8 cellular contexts compared by ENCODE assay signal in the genomic region with DNA sequence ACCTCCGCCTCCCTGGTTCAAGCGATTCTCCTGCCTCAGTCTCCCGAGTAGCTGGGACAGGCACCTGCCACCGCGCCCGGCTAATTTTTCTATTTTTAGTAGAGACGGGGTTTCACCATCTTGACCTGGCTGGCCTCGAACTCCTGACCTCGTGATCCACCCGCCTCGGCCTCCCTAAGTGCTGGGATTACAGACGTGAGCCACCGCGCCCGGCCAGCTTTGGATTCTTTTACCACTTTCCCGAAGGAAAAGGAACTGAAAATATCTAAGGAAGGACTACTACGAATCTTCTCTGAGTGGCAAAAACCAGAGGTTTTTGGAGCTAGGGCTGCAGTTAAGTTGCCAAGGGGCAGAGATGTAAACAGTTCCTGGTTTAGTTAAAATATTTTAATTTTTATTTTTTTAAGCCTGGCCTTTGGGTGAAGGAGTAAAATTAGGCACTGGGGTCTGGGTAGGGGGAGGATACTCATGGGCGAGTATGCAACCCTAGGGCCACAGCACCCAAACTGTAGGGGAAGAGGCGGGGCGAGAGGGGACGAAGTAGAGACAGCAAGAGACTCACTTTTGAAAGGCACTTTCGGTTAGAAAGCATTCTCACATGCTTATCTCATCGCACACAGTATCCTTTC. TPM values are rescaled to one million over a fixed set of nuclear protein-coding genes. Genes with fewer than 3 reads are reported as not detected.
DNase-seq lines count a peak whose midpoint lies in the region; ATAC-seq and TF ChIP-seq lines count a peak whose summit lies in the region.

No MANE protein-coding gene starts in this region.

- in situ Hi-C loops in gastrocnemius medialis (cut with MboI; ENCODE audit: low sequenced_read_pairs in 4 of 4), result loop anchor here in 1 of 4 donors (25.0 kb wide), 1 partner anchor 106 kb away; the partner anchor contains the start of gene MANBA

- intact Hi-C loops in Right ventricle myocardium superior (cut with DNase I) (loop anchor here (5.0 kb wide), 1 partner anchor 41 kb away; the partner anchor contains the start of gene UBE2D3), gastrocnemius medialis (cut with DNase I; ENCODE audit: low total_unique reads) (loop anchor here (2.0 to 10.0 kb wide), 6 partner anchors 107 to 433 kb away; partner anchors contain the start of genes BDH2, MANBA, NFKB1 and SLC9B1)

- TF ChIP-seq POLR2A in gastrocnemius medialis (IDR thresholded peaks at IDR 0.05), result no peak

- peak; percentile 50 for ATAC-seq in HG02840 (IDR thresholded peaks at IDR 0.05; ENCODE audit: low FRiP score, unreplicated experiment)
- ATAC-seq in Right ventricle myocardium superior (ENCODE audit: poor library complexity), result peak; percentile 62
- peak; percentile 70 to 71 for ATAC-seq in gastrocnemius medialis
- no peak for ATAC-seq in HG02981 (IDR thresholded peaks at IDR 0.05; ENCODE audit: unreplicated experiment)
- ATAC-seq in HG03196 (IDR thresholded peaks at IDR 0.05; ENCODE audit: unreplicated experiment), result no peak

- H3K27me3 ChIP-seq in gastrocnemius medialis, result no peaks in the 10 kb centered on the region

- H3K4me3 ChIP-seq in gastrocnemius medialis, result peak overlapping the region; percentile 75 to 86 (median 76)

- TF ChIP-seq CTCF in C4-2B (conservative IDR thresholded peaks at IDR 0.05), result no peak
- no peak for TF ChIP-seq CTCF in gastrocnemius medialis (IDR thresholded peaks at IDR 0.05 in 4 of 5, conservative IDR thresholded peaks at IDR 0.05 in 1 of 5)

- no peaks in the 10 kb centered on the region for H3K9me3 ChIP-seq in gastrocnemius medialis

- H3K27ac ChIP-seq in C4-2B (peak overlapping the region; percentile 84), gastrocnemius medialis (peak overlapping the region; percentile 90 to 98 (median 92))

- peaks cover 10 to 15% of the 10 kb centered on the region in 2 donors for H3K4me1 ChIP-seq in gastrocnemius medialis

- DNase-seq in activated T-cell treated with anti-CD3 and anti-CD28 coated beads, Interleukin-2, amount 50 U/mL, for 1 hour, result peak; percentile 46
- peak; percentile 43 for DNase-seq in Right ventricle myocardium superior
- DNase-seq in gastrocnemius medialis, result no peak
- DNase-seq in NCI-H510A treated with DMSO at 0.1 percent for 48 hours (lab: John Stamatoyannopoulos, UW), result no peak

- no peaks in the 10 kb centered on the region for H3K36me3 ChIP-seq in gastrocnemius medialis

RNA-seq across cellular contexts. Expression of gene CISD2, which starts 0.5 kb away (rescaled TPM):
- total RNA-seq in Right ventricle myocardium superior (14.1 TPM), gastrocnemius medialis (1 to 10 TPM; 3.8 to 8.9 (median 5.3) TPM)

RNA-seq across cellular contexts. Expression of gene UBE2D3, which starts 40.9 kb away (rescaled TPM):
- 262 TPM for total RNA-seq in Right ventricle myocardium superior
- total RNA-seq in gastrocnemius medialis, result 100 to 1,000 TPM; 350 to 562 (median 392) TPM

Comparison
In these comparisons a context has a peak if more than half of its experiments do, and no peak if none do; other contexts are left out.
1. ATAC-seq: peak in HG02840 (single experiment), Right ventricle myocardium superior (single experiment) and gastrocnemius medialis (2 of 2); none in HG02981 (single experiment) and HG03196 (single experiment).
2. DNase-seq: peak in activated T-cell treated with anti-CD3 and anti-CD28 coated beads, Interleukin-2, amount 50 U/mL, for 1 hour (single experiment) and Right ventricle myocardium superior (single experiment); none in gastrocnemius medialis (0 of 2) and NCI-H510A treated with DMSO at 0.1 percent for 48 hours (single experiment).